ENCODE assay signal across 8 cellular contexts in genomic region chr1:81549588-81550127, GRCh38.
A peak's percentile ranks its signal among the peaks of the same experiment; 100 is the strongest.
DNase-seq lines count a peak whose midpoint lies in the region; FAIRE-seq and TF ChIP-seq lines count a peak whose summit lies in the region.

No MANE protein-coding gene starts in this region.

- peak; percentile 31; the same call in 1 of the 2 replicates for TF ChIP-seq CTCF in KMS-11 (conservative IDR thresholded peaks at IDR 0.05; ENCODE audit: low read depth, low read length)

- DNase-seq in GM12891 (ENCODE audit: insufficient read length, low spot score), result no peak
- peak; percentile 28 to 75 for DNase-seq in HAP-1 (ENCODE audit: low spot score in 2 of 2)
- peak; percentile 24 for DNase-seq in SK-N-MC (ENCODE audit: low read depth, low spot score)
- DNase-seq in hepatic stellate cell (ENCODE audit: low spot score), result peak; percentile 15
- DNase-seq in T-helper 2 cell treated with Interferon-gamma antibody and Interleukin-4, amounts not matched to agents 5 μg/mL and 100 μg/mL, for 36 hours (ENCODE audit: low spot score), result no peak
- no peak for DNase-seq in ecto neural progenitor cell (ENCODE audit: low spot score)
- no peak for DNase-seq in DMS79 treated with DMSO at 0.1 percent for 48 hours (lab: John Stamatoyannopoulos, UW)

- H3K4me1 Mint-ChIP-seq in T-helper 2 cell treated with Interferon-gamma antibody and Interleukin-4, amounts not matched to agents 5 μg/mL and 100 μg/mL, for 36 hours (ENCODE audit: low read depth), result peaks cover 7% of the 10 kb centered on the region

- H3K27me3 ChIP-seq in HAP-1 (ENCODE audit: low read depth) (no peaks in the 10 kb centered on the region), KMS-11 (ENCODE audit: insufficient read depth, low read depth) (no peaks in the 10 kb centered on the region)

- no peak overlapping the region for H3K9ac ChIP-seq in KMS-11
- H3K9ac ChIP-seq in SK-N-MC (ENCODE audit: insufficient read length), result no peak overlapping the region

- no peak for TF ChIP-seq POLR2A in GM12891 (IDR thresholded peaks at IDR 0.05; ENCODE audit: low read depth, low read length)

- H3K4me3 ChIP-seq in HAP-1 (no peak overlapping the region), KMS-11 (IDR thresholded peaks at IDR 0.05; ENCODE audit: insufficient read depth, low read depth, low read length) (no peak overlapping the region), SK-N-MC (no peak overlapping the region)

- FAIRE-seq in GM12891 (lab: Jason Lieb, UNC), result peak; percentile 72

- H3K36me3 Mint-ChIP-seq in T-helper 2 cell treated with Interferon-gamma antibody and Interleukin-4, amounts not matched to agents 5 μg/mL and 100 μg/mL, for 36 hours (ENCODE audit: low read depth), result no peaks in the 10 kb centered on the region

- no peak overlapping the region for H2AFZ ChIP-seq in KMS-11 (ENCODE audit: low read depth)

- H3K27ac ChIP-seq in KMS-11, result no peak overlapping the region
- H3K27ac ChIP-seq in SK-N-MC, result no peak overlapping the region

- H3K4me1 ChIP-seq in HAP-1 (peaks cover 36% of the 10 kb centered on the region), KMS-11 (ENCODE audit: low read depth, poor library complexity, severe bottlenecking) (peaks cover 29% of the 10 kb centered on the region)

- no peak overlapping the region for H3K4me3 Mint-ChIP-seq in T-helper 2 cell treated with Interferon-gamma antibody and Interleukin-4, amounts not matched to agents 5 μg/mL and 100 μg/mL, for 36 hours

- H3K79me2 ChIP-seq in KMS-11 (ENCODE audit: insufficient read depth, low read depth), result no peaks in the 10 kb centered on the region

- no peaks in the 10 kb centered on the region for H3K9me3 ChIP-seq in HAP-1
- no peaks in the 10 kb centered on the region for H3K9me3 ChIP-seq in SK-N-MC (ENCODE audit: low read depth, low read length)

- no peaks in the 10 kb centered on the region for H4K20me1 ChIP-seq in KMS-11 (ENCODE audit: insufficient read depth)

- no peaks in the 10 kb centered on the region for H3K9me3 Mint-ChIP-seq in T-helper 2 cell treated with Interferon-gamma antibody and Interleukin-4, amounts not matched to agents 5 μg/mL and 100 μg/mL, for 36 hours

- H3K4me2 ChIP-seq in KMS-11, result peak overlapping the region; percentile 22; the same call in 1 of the 2 replicates

- H3K27ac Mint-ChIP-seq in T-helper 2 cell treated with Interferon-gamma antibody and Interleukin-4, amounts not matched to agents 5 μg/mL and 100 μg/mL, for 36 hours, result no peak overlapping the region

- no peaks in the 10 kb centered on the region for H3K36me3 ChIP-seq in HAP-1 (replicated peaks)
- H3K36me3 ChIP-seq in KMS-11 (ENCODE audit: insufficient read depth), result no peaks in the 10 kb centered on the region
- H3K36me3 ChIP-seq in SK-N-MC (ENCODE audit: insufficient read depth, low read length), result no peaks in the 10 kb centered on the region

- in situ Hi-C loops in HAP-1 (cut with MboI; ENCODE audit: low sequenced_read_pairs), result loop anchor here (10.0 kb wide), 1 partner anchor 135 kb away; no protein-coding TSS in a partner anchor

- peaks cover 2% of the 10 kb centered on the region for H3K27me3 Mint-ChIP-seq in T-helper 2 cell treated with Interferon-gamma antibody and Interleukin-4, amounts not matched to agents 5 μg/mL and 100 μg/mL, for 36 hours (ENCODE audit: low read depth)

TF ChIP-seq in GM12891, 5 proteins besides CTCF, POLR2A, EP300 and RAD21:
- TF ChIP-seq PAX5 (IDR thresholded peaks at IDR 0.05; ENCODE audit: insufficient read depth, low read length, severe bottlenecking) (no peak), SPI1 (IDR thresholded peaks at IDR 0.05; ENCODE audit: low read depth, low read length) (no peak), POLR2AphosphoS5 (IDR thresholded peaks at IDR 0.05; ENCODE audit: low read depth, low read length) (no peak), POU2F2 (IDR thresholded peaks at IDR 0.05; ENCODE audit: low read depth, low read length) (no peak), TAF1 (IDR thresholded peaks at IDR 0.05; ENCODE audit: low read depth, low read length) (no peak)

Comparison
In these comparisons a context has a peak if more than half of its experiments do, and no peak if none do; other contexts are left out.
1. DNase-seq: peak in HAP-1 (2 of 2), SK-N-MC (single experiment) and hepatic stellate cell (single experiment); none in GM12891 (single experiment), T-helper 2 cell treated with Interferon-gamma antibody and Interleukin-4, amounts not matched to agents 5 μg/mL and 100 μg/mL, for 36 hours (single experiment), ecto neural progenitor cell (single experiment) and DMS79 treated with DMSO at 0.1 percent for 48 hours (single experiment).